ENCODE assay signal across 8 cellular contexts in the genomic region with DNA sequence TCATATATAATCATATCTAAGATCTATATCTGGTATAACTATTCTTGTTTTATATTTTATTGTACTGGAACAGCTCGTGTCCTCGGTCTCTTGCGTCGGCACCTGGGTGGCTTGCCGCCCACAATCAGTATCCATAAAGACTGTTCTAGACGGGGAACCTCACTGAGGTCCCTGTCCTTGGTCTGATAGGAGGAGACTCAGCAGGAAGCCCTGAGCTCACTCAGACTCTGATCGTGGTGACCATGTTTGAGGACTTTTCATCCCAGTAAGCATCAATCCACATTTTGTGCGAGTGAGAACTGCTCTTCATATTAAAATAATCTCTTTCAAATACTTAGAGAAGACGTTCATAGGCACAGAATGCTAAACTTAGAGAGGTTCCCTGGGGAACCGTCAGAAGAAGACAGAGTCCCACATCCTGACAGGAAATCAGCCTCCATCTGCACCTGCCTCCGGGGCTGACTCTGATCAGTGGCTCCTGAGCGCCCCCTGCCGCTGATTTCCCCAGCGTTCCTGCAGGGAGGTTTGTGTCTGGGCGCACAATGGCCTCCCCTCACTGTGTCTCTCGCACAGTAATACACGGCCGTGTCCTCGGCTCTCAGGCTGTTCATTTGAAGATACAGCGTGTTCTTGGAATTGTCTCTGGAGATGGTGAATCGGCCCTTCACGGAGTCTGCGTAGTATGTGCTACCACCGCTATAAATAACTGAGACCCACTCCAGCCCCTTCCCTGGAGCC.
A peak's percentile ranks its signal among the peaks of the same experiment; 100 is the strongest.
DNase-seq lines count a peak whose midpoint lies in the region; ATAC-seq, FAIRE-seq and TF ChIP-seq lines count a peak whose summit lies in the region.
"Not testable (repeated sequence)": the region's sequence is repeated elsewhere in the genome, so short reads cannot be mapped to it uniquely, and the experiment has no call there.

No MANE protein-coding gene starts in this region.

- H3K79me2 ChIP-seq in GM12878 (ENCODE audit: control insufficient read depth, insufficient read depth, low read length), result not testable (repeated sequence)

- not testable (repeated sequence) for H3K4me1 ChIP-seq in Panc1 (ENCODE audit: control insufficient read depth, insufficient read depth, low read length); GM12878 (ENCODE audit: control insufficient read depth, insufficient read depth, low read length)

- intact Hi-C loops in CD14-positive monocyte (cut with micrococcal nuclease); Panc1 (cut with micrococcal nuclease; ENCODE audit: unreplicated experiment); GM12878 (cut with micrococcal nuclease; ENCODE audit: unreplicated experiment): not testable (repeated sequence)
- intact Hi-C loops in activated CD4-positive, alpha-beta T cell treated with anti-CD3 and anti-CD28 coated beads, Interleukin-2, amount 10 ng/mL, durations not matched to agents 24 days and 14 days (cut with micrococcal nuclease), result loop anchor here (5.0 kb wide), 1 partner anchor 85 kb away; no protein-coding TSS in a partner anchor

- peak overlapping the region; percentile 7; the same call in 1 of the 2 replicates for H3K4me2 ChIP-seq in GM12878 (ENCODE audit: control insufficient read depth, insufficient read depth)

- not testable (repeated sequence) for H3K27me3 ChIP-seq in Panc1 (ENCODE audit: control insufficient read depth, insufficient read depth, low read length); GM12878 (replicated peaks in 1 of 2; ENCODE audit: control insufficient read depth in 2 of 2, insufficient read depth in 2 of 2, low read length in 1 of 2)

- RAD21 ChIA-PET in GM12878 (lab: Charles Lee; ENCODE audit: unreplicated experiment), result not testable (repeated sequence)

- in situ Hi-C loops in GM13976 (cut with MboI; ENCODE audit: low sequenced_read_pairs, unreplicated experiment); Panc1 (cut with HindIII; ENCODE audit: low pct_unique_long_range_greater_than_20kb, low sequenced_read_pairs); GM12878 (cut with MboI): not testable (repeated sequence)

- ATAC-seq in Panc1, result not testable (repeated sequence)
- ATAC-seq in activated T-cell treated with anti-CD3 and anti-CD28 coated beads, Interleukin-2, amount 50 U/mL, for 4 hours, result peak; percentile 48
- peak; percentile 63 for ATAC-seq in GM12878

- H3K9me3 ChIP-seq in Panc1 (ENCODE audit: control insufficient read depth, insufficient read depth, low read depth, low read length); GM12878 (replicated peaks; ENCODE audit: control insufficient read depth, insufficient read depth, low read length): not testable (repeated sequence)

- not testable (repeated sequence) for H3K4me1 Mint-ChIP-seq in CD14-positive monocyte; activated CD4-positive, alpha-beta T cell treated with anti-CD3 and anti-CD28 coated beads, Interleukin-2, amount 10 ng/mL, durations not matched to agents 24 days and 14 days; activated T-cell treated with anti-CD3 and anti-CD28 coated beads, Interleukin-2, amount 50 U/mL, for 4 hours (ENCODE audit: low read depth)

- POLR2A ChIA-PET in Panc1 (lab: Charles Lee); GM12878 (lab: Charles Lee): not testable (repeated sequence)

- H3K4me3 ChIP-seq in Panc1 (ENCODE audit: low read depth in 2 of 2, low read length in 2 of 2); GM12878: not testable (repeated sequence)

- H3K27me3 Mint-ChIP-seq in CD14-positive monocyte (ENCODE audit: low read depth in 3 of 3), result not testable (repeated sequence)
- H3K27me3 Mint-ChIP-seq in activated CD4-positive, alpha-beta T cell treated with anti-CD3 and anti-CD28 coated beads, Interleukin-2, amount 10 ng/mL, durations not matched to agents 24 days and 14 days, result peaks cover 37% of the 10 kb centered on the region
- peaks cover 35% of the 10 kb centered on the region for H3K27me3 Mint-ChIP-seq in activated T-cell treated with anti-CD3 and anti-CD28 coated beads, Interleukin-2, amount 50 U/mL, for 4 hours (ENCODE audit: low read depth)

- SMC1A ChIA-PET in GM12878 (lab: Charles Lee; ENCODE audit: uncharacterized antibody, unreplicated experiment), result interaction anchor here (1.1 to 2.6 kb wide), 2 partner anchors 12 to 28 kb away, joined by 3 to 10 read pairs; no protein-coding TSS in a partner anchor

- peak; percentile 16; the same call in 1 of the 2 replicates for TF ChIP-seq RAD21 in GM12878 (IDR thresholded peaks at IDR 0.05; ENCODE audit: insufficient read depth, low read depth, low read length)

- H3K4me3 Mint-ChIP-seq in CD14-positive monocyte; activated CD4-positive, alpha-beta T cell treated with anti-CD3 and anti-CD28 coated beads, Interleukin-2, amount 10 ng/mL, durations not matched to agents 24 days and 14 days; activated T-cell treated with anti-CD3 and anti-CD28 coated beads, Interleukin-2, amount 50 U/mL, for 4 hours: not testable (repeated sequence)

- not testable (repeated sequence) for TF ChIP-seq EP300 in GM12878 (IDR thresholded peaks at IDR 0.05; ENCODE audit: borderline replicate concordance in 1 of 2, control insufficient read depth in 1 of 2, low read depth in 2 of 2, low read length in 2 of 2)

- H3K36me3 ChIP-seq in Panc1 (ENCODE audit: control insufficient read depth, insufficient read depth, low read length); GM12878 (ENCODE audit: control insufficient read depth in 2 of 2, insufficient read depth in 2 of 2, low read length in 1 of 2): not testable (repeated sequence)

- CTCF ChIA-PET in Panc1 (lab: Charles Lee), result not testable (repeated sequence)
- CTCF ChIA-PET in GM12878 (lab: Yijun Ruan, JAX), result interaction anchor here (0.6 to 7.7 kb wide), 12 partner anchors 10 to 175 kb away, joined by 3 to 65 read pairs (median 4); no protein-coding TSS in a partner anchor

- 13% methylated on average over 24 of the region's 24 CpGs for WGBS in GM12878 (ENCODE audit: insufficient coverage, insufficient replicate concordance, low lambda C conversion rate, missing lambda C conversion rate)

- not testable (repeated sequence) for H3K9ac ChIP-seq in GM12878 (ENCODE audit: control insufficient read depth, insufficient read depth, low read length)

- not testable (repeated sequence) for TF ChIP-seq POLR2A in GM12878 (IDR thresholded peaks at IDR 0.05; ENCODE audit: low read depth, low read length)

- DNase-seq in CD14-positive monocyte (ENCODE audit: low spot score); GM13976 (ENCODE audit: low spot score); Panc1 (ENCODE audit: low read depth, low spot score); GM12878 (ENCODE audit: low read depth, low spot score): not testable (repeated sequence)
- peak; percentile 92 for DNase-seq in activated CD4-positive, alpha-beta T cell treated with anti-CD3 and anti-CD28 coated beads, Interleukin-2, amount 10 ng/mL, durations not matched to agents 24 days and 14 days
- peak; percentile 60 for DNase-seq in activated T-cell treated with anti-CD3 and anti-CD28 coated beads, Interleukin-2, amount 50 U/mL, for 4 hours
- peak; percentile 57 for DNase-seq in stimulated activated CD4-positive, alpha-beta T cell treated with anti-CD3 and anti-CD28 coated beads, Interleukin-2, amount 100 ng/mL, for 4 hours (ENCODE audit: low read depth)
- DNase-seq in stimulated activated CD8-positive, alpha-beta memory T cell treated with anti-CD3 and anti-CD28 coated beads, Interleukin-7, amount 100 ng/mL, for 48 hours (ENCODE audit: extremely low read depth in 1 of 2, low read depth in 1 of 2), result peak; percentile 13 to 68

- not testable (repeated sequence) for H3K27ac ChIP-seq in Panc1 (ENCODE audit: low read length); GM12878 (ENCODE audit: control insufficient read depth, insufficient read depth)

- not testable (repeated sequence) for H3K9me3 Mint-ChIP-seq in CD14-positive monocyte; activated CD4-positive, alpha-beta T cell treated with anti-CD3 and anti-CD28 coated beads, Interleukin-2, amount 10 ng/mL, durations not matched to agents 24 days and 14 days; activated T-cell treated with anti-CD3 and anti-CD28 coated beads, Interleukin-2, amount 50 U/mL, for 4 hours

- not testable (repeated sequence) for BruUV-seq in Panc1 (replicated peaks; lab: Mats Ljungman, UMichigan); GM12878 (replicated peaks; lab: Mats Ljungman, UMichigan)

- TF ChIP-seq CTCF in CD14-positive monocyte (IDR thresholded peaks at IDR 0.05) (peak; percentile 43), GM13976 (IDR thresholded peaks at IDR 0.05; ENCODE audit: borderline replicate concordance, control extremely low read depth, extremely low read depth, insufficient read depth, missing control alignments) (peak; percentile 31), Panc1 (IDR thresholded peaks at IDR 0.05) (peak; percentile 60), GM12878 (IDR thresholded peaks at IDR 0.05 in 2 of 3, conservative IDR thresholded peaks at IDR 0.05 in 1 of 3; ENCODE audit: control insufficient read depth in 2 of 3, extremely low read depth in 1 of 3, insufficient read depth in 1 of 3, low read depth in 3 of 3, low read length in 3 of 3) (peak; percentile 28 to 55 (median 50))

- FAIRE-seq in GM12878 (lab: Jason Lieb, UNC), result not testable (repeated sequence)

- H3K36me3 Mint-ChIP-seq in CD14-positive monocyte; activated CD4-positive, alpha-beta T cell treated with anti-CD3 and anti-CD28 coated beads, Interleukin-2, amount 10 ng/mL, durations not matched to agents 24 days and 14 days (ENCODE audit: low read depth); activated T-cell treated with anti-CD3 and anti-CD28 coated beads, Interleukin-2, amount 50 U/mL, for 4 hours (ENCODE audit: insufficient read depth): not testable (repeated sequence)

- H2AFZ ChIP-seq in GM12878 (ENCODE audit: control insufficient read depth, low read depth, low read length), result peak overlapping the region; percentile 31

- not testable (repeated sequence) for H3K27ac Mint-ChIP-seq in CD14-positive monocyte; activated CD4-positive, alpha-beta T cell treated with anti-CD3 and anti-CD28 coated beads, Interleukin-2, amount 10 ng/mL, durations not matched to agents 24 days and 14 days

- H4K20me1 ChIP-seq in GM12878 (ENCODE audit: control insufficient read depth, insufficient read depth), result not testable (repeated sequence)

TF ChIP-seq in GM12878, 131 proteins besides CTCF, POLR2A, EP300 and RAD21:
- TF ChIP-seq YY1 (IDR thresholded peaks at IDR 0.05; ENCODE audit: low read depth, low read length) (0 out of 2 replicates have a peak, but pooled peaks have one; percentile 26), EED (IDR thresholded peaks at IDR 0.05; ENCODE audit: low read depth) (peak; percentile 57), MEF2B (IDR thresholded peaks at IDR 0.05; ENCODE audit: partially characterized antibody, poor library complexity, severe bottlenecking) (peak; percentile 32)
